Comparison of ENCODE assay signal across 7 cellular contexts in genomic region chr6:116253188-116253504, GRCh38. TPM values are rescaled to one million over a fixed set of nuclear protein-coding genes. Genes with fewer than 3 reads are reported as not detected.
DNase-seq lines count a peak whose midpoint lies in the region; ATAC-seq, FAIRE-seq and TF ChIP-seq lines count a peak whose summit lies in the region.

No MANE protein-coding gene starts in this region.

- H3K27ac Mint-ChIP-seq in activated T-helper 2 cell treated with anti-CD3 and anti-CD28 coated beads, Interferon-gamma antibody, Interleukin-2, Interleukin-4, amounts not matched to agents 10 μg/mL and 5 μg/mL and 100 μg/mL, durations not matched to agents 14 hours and 24 hours and 36 hours, result no peak overlapping the region

- peaks cover 38% of the 10 kb centered on the region for H3K4me1 Mint-ChIP-seq in activated T-helper 2 cell treated with anti-CD3 and anti-CD28 coated beads, Interferon-gamma antibody, Interleukin-2, Interleukin-4, amounts not matched to agents 10 μg/mL and 5 μg/mL and 100 μg/mL, durations not matched to agents 14 hours and 24 hours and 36 hours (ENCODE audit: low read depth)

- TF ChIP-seq EP300 in K562 (IDR thresholded peaks at IDR 0.05; ENCODE audit: low read length), result no peak

- H3K4me3 ChIP-seq in HUES6 (ENCODE audit: low read depth, low read length), result peak overlapping the region; percentile 95
- peak overlapping the region; percentile 71 for H3K4me3 ChIP-seq in K562
- peak overlapping the region; percentile 91 to 93 (median 92) for H3K4me3 ChIP-seq in liver (ENCODE audit: low read depth in 1 of 3, low read length in 3 of 3)
- peak overlapping the region; percentile 89 to 100 for H3K4me3 ChIP-seq in tibial artery

- TF ChIP-seq CTCF in K562 (IDR thresholded peaks at IDR 0.05 in 2 of 3, conservative IDR thresholded peaks at IDR 0.05 in 1 of 3; ENCODE audit: insufficient read depth in 2 of 3, low read depth in 1 of 3, low read length in 3 of 3) (no peak), liver (IDR thresholded peaks at IDR 0.05; ENCODE audit: low read depth, low read length, missing input control) (no peak), tibial artery (IDR thresholded peaks at IDR 0.05) (no peak)

- no peaks in the 10 kb centered on the region for H3K27me3 ChIP-seq in HUES6 (ENCODE audit: control insufficient read depth, insufficient read depth, low read length)
- H3K27me3 ChIP-seq in K562 (ENCODE audit: control insufficient read depth in 2 of 2, insufficient read depth in 2 of 2, low read length in 2 of 2), result no peaks in the 10 kb centered on the region
- H3K27me3 ChIP-seq in liver (ENCODE audit: control insufficient read depth in 4 of 4, insufficient read depth in 4 of 4, low read length in 3 of 4), result no peaks in the 10 kb centered on the region
- no peaks in the 10 kb centered on the region for H3K27me3 ChIP-seq in tibial artery

- H3K27ac ChIP-seq in HUES6 (ENCODE audit: low read depth, low read length) (no peak overlapping the region), K562 (ENCODE audit: extremely low read depth, low read depth, low read length) (peak overlapping the region; percentile 31; the same call in 2 of the 3 replicates), liver (ENCODE audit: low read depth in 1 of 2, low read length in 2 of 2) (peak overlapping the region; percentile 78), tibial artery (peak overlapping the region; percentile 91 to 97)

- H3K4me2 ChIP-seq in K562 (ENCODE audit: insufficient read depth, low read length), result peak overlapping the region; percentile 85

- ATAC-seq in K562, result no peak

- H3K36me3 ChIP-seq in HUES6 (ENCODE audit: control insufficient read depth, insufficient read depth, low read length) (peaks cover 5% of the 10 kb centered on the region), K562 (ENCODE audit: control insufficient read depth, insufficient read depth, low read length) (peaks cover 2% of the 10 kb centered on the region; the same call in 1 of the 3 replicates), liver (ENCODE audit: control insufficient read depth in 4 of 4, insufficient read depth in 3 of 4, low read depth in 1 of 4, low read length in 3 of 4) (no peaks in the 10 kb centered on the region), tibial artery (no peaks in the 10 kb centered on the region)

- H3K36me3 Mint-ChIP-seq in activated T-helper 2 cell treated with anti-CD3 and anti-CD28 coated beads, Interferon-gamma antibody, Interleukin-2, Interleukin-4, amounts not matched to agents 10 μg/mL and 5 μg/mL and 100 μg/mL, durations not matched to agents 14 hours and 24 hours and 36 hours (ENCODE audit: low read depth), result peaks cover 21% of the 10 kb centered on the region

- TSS peak; percentile 51 for BruUV-seq in K562 (replicated peaks; lab: Mats Ljungman, UMichigan)

- H3K4me3 Mint-ChIP-seq in activated T-helper 2 cell treated with anti-CD3 and anti-CD28 coated beads, Interferon-gamma antibody, Interleukin-2, Interleukin-4, amounts not matched to agents 10 μg/mL and 5 μg/mL and 100 μg/mL, durations not matched to agents 14 hours and 24 hours and 36 hours (ENCODE audit: low read depth), result no peak overlapping the region

- no peaks in the 10 kb centered on the region for H3K9me1 ChIP-seq in K562 (ENCODE audit: control insufficient read depth, insufficient read depth, low read length)

- no peaks in the 10 kb centered on the region for H3K9me3 ChIP-seq in HUES6 (ENCODE audit: control insufficient read depth, insufficient read depth, low read depth, low read length)
- no peaks in the 10 kb centered on the region for H3K9me3 ChIP-seq in K562 (replicated peaks; ENCODE audit: control insufficient read depth, insufficient read depth, low read depth, low read length)
- no peaks in the 10 kb centered on the region for H3K9me3 ChIP-seq in liver (ENCODE audit: control insufficient read depth in 4 of 4, low read length in 3 of 4)
- H3K9me3 ChIP-seq in tibial artery, result no peaks in the 10 kb centered on the region

- no peak for TF ChIP-seq POLR2A in K562 (conservative IDR thresholded peaks at IDR 0.05)

- 35% methylated on average over 8 of the region's 11 CpGs for WGBS in K562 (ENCODE audit: insufficient coverage, low coverage, missing lambda C conversion rate)
- WGBS in liver, result 31% methylated on average over 11 of the region's 11 CpGs

- POLR2A ChIA-PET in K562 (lab: Yijun Ruan, JAX), result interaction anchor here (1.4 to 3.7 kb wide), 2 partner anchors 15 to 17 kb away, joined by 3 to 22 read pairs; no protein-coding TSS in a partner anchor

- peak overlapping the region; percentile 88 for H2AFZ ChIP-seq in K562 (ENCODE audit: low read depth, low read length)

- DNase-seq in K562 (ENCODE audit: extremely low read depth in 1 of 4, low spot score in 3 of 4) (no peak), tibial artery (no peak), GF-D8 (lab: John Stamatoyannopoulos, UW) (no peak)
- DNase-seq in activated T-helper 2 cell treated with anti-CD3 and anti-CD28 coated beads, Interferon-gamma antibody, Interleukin-2, Interleukin-4, amounts not matched to agents 10 μg/mL and 5 μg/mL and 100 μg/mL, durations not matched to agents 14 hours and 24 hours and 36 hours (ENCODE audit: low spot score), result no peak
- no peak for DNase-seq in stimulated activated CD4-positive, alpha-beta T cell treated with anti-CD3 and anti-CD28 coated beads, Interleukin-4, amount 100 ng/mL, for 1 hour

- TF ChIP-seq RAD21 in K562 (CRISPR knock-in tag; conservative IDR thresholded peaks at IDR 0.05 in 1 of 2, IDR thresholded peaks at IDR 0.05 in 1 of 2) (no peak), liver (IDR thresholded peaks at IDR 0.05) (no peak)

- H3K4me1 ChIP-seq in HUES6 (ENCODE audit: control insufficient read depth, insufficient read depth, low read length), result peaks cover 37% of the 10 kb centered on the region
- peaks cover 6 to 14% of the 10 kb centered on the region in 2 experiments; a peak in 3 of 5 replicates for H3K4me1 ChIP-seq in K562 (replicated peaks in 1 of 2; ENCODE audit: control insufficient read depth in 2 of 2, insufficient read depth in 2 of 2, low read length in 2 of 2)
- peaks cover 13 to 45% (median 43%) of the 10 kb centered on the region in 4 donors for H3K4me1 ChIP-seq in liver (ENCODE audit: control insufficient read depth in 4 of 4, insufficient read depth in 4 of 4, low read length in 3 of 4)
- peaks cover 0 to 61% (median 44%) of the 10 kb centered on the region in 4 donors for H3K4me1 ChIP-seq in tibial artery

- peaks cover 4% of the 10 kb centered on the region; the same call in 1 of the 2 replicates for H4K20me1 ChIP-seq in K562 (replicated peaks; ENCODE audit: control insufficient read depth, insufficient read depth, low read length)

- intact Hi-C loops in K562 (cut with micrococcal nuclease) (no loop called here), tibial artery (cut with DNase I; ENCODE audit: low total_unique reads) (no loop called here)
- intact Hi-C loops in activated T-helper 2 cell treated with anti-CD3 and anti-CD28 coated beads, Interferon-gamma antibody, Interleukin-2, Interleukin-4, amounts not matched to agents 10 μg/mL and 5 μg/mL and 100 μg/mL, durations not matched to agents 14 hours and 24 hours and 36 hours (cut with micrococcal nuclease), result loop anchor here (5.0 kb wide), 1 partner anchor 151 kb away; the partner anchor contains the start of gene NT5DC1

- CTCF ChIA-PET in K562 (lab: Yijun Ruan, JAX; ENCODE audit: low intra/inter-chr PET ratio), result no interaction called here

- H3K27me3 Mint-ChIP-seq in activated T-helper 2 cell treated with anti-CD3 and anti-CD28 coated beads, Interferon-gamma antibody, Interleukin-2, Interleukin-4, amounts not matched to agents 10 μg/mL and 5 μg/mL and 100 μg/mL, durations not matched to agents 14 hours and 24 hours and 36 hours (ENCODE audit: low read depth), result no peaks in the 10 kb centered on the region

- in situ Hi-C loops in K562 (cut with MboI), result no loop called here

- peak overlapping the region; percentile 97 for H3K9ac ChIP-seq in HUES6 (ENCODE audit: low read length)
- H3K9ac ChIP-seq in K562 (ENCODE audit: insufficient read depth in 1 of 2, low read depth in 2 of 2, low read length in 2 of 2), result peak overlapping the region; percentile 89 to 91
- peak overlapping the region in 1 of 2 donors; percentile 57 for H3K9ac ChIP-seq in liver (ENCODE audit: low read depth in 1 of 2, low read length in 2 of 2)

- no peaks in the 10 kb centered on the region for H3K9me3 Mint-ChIP-seq in activated T-helper 2 cell treated with anti-CD3 and anti-CD28 coated beads, Interferon-gamma antibody, Interleukin-2, Interleukin-4, amounts not matched to agents 10 μg/mL and 5 μg/mL and 100 μg/mL, durations not matched to agents 14 hours and 24 hours and 36 hours

- peaks cover 47% of the 10 kb centered on the region for H3K79me2 ChIP-seq in K562 (ENCODE audit: control insufficient read depth, insufficient read depth, low read length)

- FAIRE-seq in K562 (lab: Jason Lieb, UNC), result no peak

RNA-seq across cellular contexts. Expression of gene TSPYL4, which starts 0.7 kb away (rescaled TPM):
- 17.3 and 19.2 TPM in 2 replicates for total RNA-seq in K562 (2011; cell fraction: chromatin; rRNA removed; ENCODE audit: low replicate concordance)
- 12.0 and 12.3 TPM in 2 replicates for total RNA-seq in K562 (2011; cell fraction: nucleolus; rRNA removed)
- 16.4 and 18.7 TPM in 2 replicates for total RNA-seq in K562 (2011; cell fraction: nucleoplasm; rRNA removed)
- 9.1 and 9.3 TPM in 2 replicates for total RNA-seq in K562 (2014; rRNA removed)
- 5.3 and 6.4 TPM in 2 replicates for total RNA-seq in K562 (2014; rRNA removed; fragmentation: Illumina TruSeq; extraction: Trizol)
- total RNA-seq in K562 (2015; rRNA removed; fragmentation: Illumina TruSeq; extraction: Trizol), result 6.3 and 6.5 TPM in 2 replicates
- total RNA-seq in K562 (2021), result 10.4 and 10.9 TPM in 2 replicates
- 18.0 and 18.7 TPM in 2 replicates for polyA plus RNA-seq in K562 (2011; rRNA removed)
- 13.8 and 21.9 TPM in 2 replicates for polyA plus RNA-seq in K562 (2011; cell fraction: cytosol; rRNA removed)
- 33.6 and 39.4 TPM in 2 replicates for polyA plus RNA-seq in K562 (2011; cell fraction: nucleus; rRNA removed)
- polyA plus RNA-seq in K562 (2012), result 9.2 and 11.1 TPM in 2 replicates
- 12.1 and 13.5 TPM in 2 replicates for polyA plus RNA-seq in K562 (2014; fragmentation: Illumina TruSeq; extraction: Trizol)
- under 1 TPM; 0.69 to 0.81 TPM for polyA plus RNA-seq in K562 (2014; fragmentation: Nextera tagmentation; extraction: Ambion mirVana)
- polyA plus RNA-seq in K562 (2014; rRNA removed), result 12.9 and 13.0 TPM in 2 replicates
- 14.5 and 16.2 TPM in 2 replicates for polyA minus RNA-seq in K562 (2011; rRNA and poly(A)+ RNA removed)
- polyA minus RNA-seq in K562 (2011; cell fraction: cytosol; rRNA and poly(A)+ RNA removed), result 5.5 and 5.6 TPM in 2 replicates
- polyA minus RNA-seq in K562 (2011; cell fraction: nucleus; rRNA and poly(A)+ RNA removed), result 7.8 and 12.4 TPM in 2 replicates
- total RNA-seq in liver, result 1 to 10 TPM; 3.6 to 7.4 TPM
- polyA plus RNA-seq in liver, result 1 to 10 TPM; 3.7 to 3.8 TPM
- 17.5 and 18.0 TPM in 2 replicates for total RNA-seq in activated T-helper 2 cell treated with anti-CD3 and anti-CD28 coated beads, Interferon-gamma antibody, Interleukin-2, Interleukin-4, amounts not matched to agents 10 μg/mL and 5 μg/mL and 100 μg/mL, durations not matched to agents 14 hours and 24 hours and 36 hours

RNA-seq across cellular contexts. Expression of gene TSPYL1, which starts 26.6 kb away (rescaled TPM):
- 23.0 and 28.7 TPM in 2 replicates for total RNA-seq in K562 (2011; cell fraction: chromatin; rRNA removed; ENCODE audit: low replicate concordance)
- total RNA-seq in K562 (2011; cell fraction: nucleolus; rRNA removed), result 18.7 and 19.7 TPM in 2 replicates
- 25.7 and 28.0 TPM in 2 replicates for total RNA-seq in K562 (2011; cell fraction: nucleoplasm; rRNA removed)
- total RNA-seq in K562 (2014; rRNA removed) (42.7 and 47.8 TPM in 2 replicates), K562 (2014; rRNA removed; fragmentation: Illumina TruSeq; extraction: Trizol) (44.8 and 47.9 TPM in 2 replicates), K562 (2015; rRNA removed; fragmentation: Illumina TruSeq; extraction: Trizol) (47.8 and 49.3 TPM in 2 replicates), K562 (2021) (52.9 and 56.8 TPM in 2 replicates), liver (10 to 100 TPM; 29.6 to 39.8 TPM)
- polyA plus RNA-seq in K562 (2011; rRNA removed) (28.2 and 28.5 TPM in 2 replicates), K562 (2014; fragmentation: Illumina TruSeq; extraction: Trizol) (33.9 and 36.6 TPM in 2 replicates), K562 (2014; fragmentation: Nextera tagmentation; extraction: Ambion mirVana) (10 to 100 TPM; 26.1 to 37.9 TPM), K562 (2014; rRNA removed) (23.1 and 26.6 TPM in 2 replicates), liver (10 to 100 TPM; 25.1 to 30.8 TPM)
- polyA plus RNA-seq in K562 (2011; cell fraction: cytosol; rRNA removed), result 19.4 and 29.6 TPM in 2 replicates
- polyA plus RNA-seq in K562 (2011; cell fraction: nucleus; rRNA removed), result 12.0 and 15.8 TPM in 2 replicates
- polyA plus RNA-seq in K562 (2012), result 30.5 and 39.5 TPM in 2 replicates
- polyA minus RNA-seq in K562 (2011; rRNA and poly(A)+ RNA removed), result 65.9 and 69.6 TPM in 2 replicates
- polyA minus RNA-seq in K562 (2011; cell fraction: cytosol; rRNA and poly(A)+ RNA removed), result 26.6 and 31.6 TPM in 2 replicates
- polyA minus RNA-seq in K562 (2011; cell fraction: nucleus; rRNA and poly(A)+ RNA removed), result 8.6 and 20.3 TPM in 2 replicates
- 41.1 and 42.3 TPM in 2 replicates for total RNA-seq in activated T-helper 2 cell treated with anti-CD3 and anti-CD28 coated beads, Interferon-gamma antibody, Interleukin-2, Interleukin-4, amounts not matched to agents 10 μg/mL and 5 μg/mL and 100 μg/mL, durations not matched to agents 14 hours and 24 hours and 36 hours
